ENCODE assay signal across 1 cellular context in genomic region chr16:48244863-48245195, GRCh38.
TF ChIP-seq lines count a peak whose summit lies in the region.

No MANE protein-coding gene starts in this region.

TF ChIP-seq in HepG2, 621 proteins besides CTCF, POLR2A, EP300 and RAD21:
- TF ChIP-seq, protein P1, sequence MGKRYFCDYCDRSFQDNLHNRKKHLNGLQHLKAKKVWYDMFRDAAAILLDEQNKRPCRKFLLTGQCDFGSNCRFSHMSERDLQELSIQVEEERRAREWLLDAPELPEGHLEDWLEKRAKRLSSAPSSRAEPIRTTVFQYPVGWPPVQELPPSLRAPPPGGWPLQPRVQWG (CRISPR knock-in tag; IDR thresholded peaks at IDR 0.05; ENCODE audit: borderline replicate concordance, low read depth) = no peak
- TF ChIP-seq ZNF790 (CRISPR knock-in tag; IDR thresholded peaks at IDR 0.05; ENCODE audit: borderline replicate concordance) (0 out of 2 replicates have a peak, but pooled peaks have one; percentile 13), ZNF788 (CRISPR knock-in tag; IDR thresholded peaks at IDR 0.05; ENCODE audit: borderline replicate concordance) (no peak), NR2F6 (IDR thresholded peaks at IDR 0.05) (no peak), NR2F6 (CRISPR knock-in tag; IDR thresholded peaks at IDR 0.05) (no peak), ZNF17 (CRISPR knock-in tag; IDR thresholded peaks at IDR 0.05) (0 out of 2 replicates have a peak, but pooled peaks have one; percentile 17), ZNF737 (CRISPR knock-in tag; IDR thresholded peaks at IDR 0.05; ENCODE audit: borderline replicate concordance) (no peak), ZNF619 (CRISPR knock-in tag; IDR thresholded peaks at IDR 0.05) (no peak), GFI1 (CRISPR knock-in tag; IDR thresholded peaks at IDR 0.05; ENCODE audit: borderline replicate concordance) (peak; percentile 30; the same call in 1 of the 2 replicates), ZUFSP (CRISPR knock-in tag; IDR thresholded peaks at IDR 0.05; ENCODE audit: borderline replicate concordance) (0 out of 2 replicates have a peak, but pooled peaks have one; percentile 8), ZNF224 (CRISPR knock-in tag; IDR thresholded peaks at IDR 0.05) (0 out of 2 replicates have a peak, but pooled peaks have one; percentile 5), LCORL (IDR thresholded peaks at IDR 0.05) (0 out of 2 replicates have a peak, but pooled peaks have one; percentile 10), LCORL (CRISPR knock-in tag; IDR thresholded peaks at IDR 0.05) (no peak), ZNF335 (CRISPR knock-in tag; IDR thresholded peaks at IDR 0.05) (0 out of 2 replicates have a peak, but pooled peaks have one; percentile 11), TCF12 (IDR thresholded peaks at IDR 0.05) (no peak), TCF12 (CRISPR knock-in tag; IDR thresholded peaks at IDR 0.05) (no peak), CENPBD1 (CRISPR knock-in tag; IDR thresholded peaks at IDR 0.05; ENCODE audit: borderline replicate concordance, low read depth) (no peak)
- TF ChIP-seq, protein P2, sequence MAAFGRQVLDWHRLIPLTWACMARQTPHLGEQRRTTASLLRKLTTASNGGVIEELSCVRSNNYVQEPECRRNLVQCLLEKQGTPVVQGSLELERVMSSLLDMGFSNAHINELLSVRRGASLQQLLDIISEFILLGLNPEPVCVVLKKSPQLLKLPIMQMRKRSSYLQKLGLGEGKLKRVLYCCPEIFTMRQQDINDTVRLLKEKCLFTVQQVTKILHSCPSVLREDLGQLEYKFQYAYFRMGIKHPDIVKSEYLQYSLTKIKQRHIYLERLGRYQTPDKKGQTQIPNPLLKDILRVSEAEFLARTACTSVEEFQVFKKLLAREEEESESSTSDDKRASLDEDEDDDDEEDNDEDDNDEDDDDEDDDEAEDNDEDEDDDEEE (CRISPR knock-in tag; IDR thresholded peaks at IDR 0.05) = 0 out of 2 replicates have a peak, but pooled peaks have one; percentile 9
TF ChIP-seq in HepG2: peak in this region for 8.
